In genomic region chr12:127284021-127284420, GRCh38 we compare ENCODE assay signal across 19 cellular contexts.
DNase-seq lines count a peak whose midpoint lies in the region; ATAC-seq and TF ChIP-seq lines count a peak whose summit lies in the region.
"Had no signal": no experiment of that assay in that cellular context is flagged by ENCODE, and none has a peak within 500 bp of the region (broad histone marks: within the 10 kb centered on the region; RNA-seq: fewer than 3 reads in every experiment).

No MANE protein-coding gene starts in this region.

- peaks cover 0 to 5% of the 10 kb centered on the region in 2 donors for H3K27me3 Mint-ChIP-seq in effector memory CD8-positive, alpha-beta T cell
- H3K27me3 Mint-ChIP-seq: activated CD4-positive, alpha-beta T cell treated with anti-CD3 and anti-CD28 coated beads, Interleukin-2, amount 10 ng/mL, durations not matched to agents 24 days and 14 days had no signal

- H3K36me3 ChIP-seq in ACC112 (ENCODE audit: insufficient read depth, low read length) (no peaks in the 10 kb centered on the region), gastroesophageal sphincter (no peaks in the 10 kb centered on the region)
- H3K36me3 ChIP-seq: left lung, ovary, vagina had no signal

- H3K36me3 Mint-ChIP-seq in effector memory CD8-positive, alpha-beta T cell (ENCODE audit: insufficient read depth), result peaks cover 3% of the 10 kb centered on the region

- no peak for TF ChIP-seq EP300 in gastroesophageal sphincter (IDR thresholded peaks at IDR 0.05)

- H3K4me1 Mint-ChIP-seq in effector memory CD8-positive, alpha-beta T cell (ENCODE audit: low read depth in 2 of 2), result peaks cover 10 to 11% of the 10 kb centered on the region in 2 donors

- 61 to 62% methylated on average over 5 of the region's 6 CpGs for WGBS in gastroesophageal sphincter (ENCODE audit: low coverage in 1 of 2), 2 donors

- peak; percentile 80 for DNase-seq in HT1080 (ENCODE audit: low read depth)
- peak; percentile 78 for DNase-seq in astrocyte of the spinal cord (ENCODE audit: low read depth, low spot score)
- no peak for DNase-seq in effector memory CD8-positive, alpha-beta T cell
- no peak for DNase-seq in KG1 (lab: John Stamatoyannopoulos, UW)
- DNase-seq in occipital lobe (lab: John Stamatoyannopoulos, UW), result no peak
- DNase-seq in DMS53 (lab: John Stamatoyannopoulos, UW), result no peak
- DNase-seq: activated CD4-positive, alpha-beta T cell treated with anti-CD3 and anti-CD28 coated beads, Interleukin-2, amount 10 ng/mL, durations not matched to agents 24 days and 14 days; activated naive CD4-positive, alpha-beta T cell; foreskin melanocyte; left lung; NCI-H2029; ovary; stimulated activated CD4-positive, alpha-beta T cell treated with anti-CD3 and anti-CD28 coated beads, Interleukin-4, amount 100 ng/mL, for 1 hour; substantia nigra had no signal

- TF ChIP-seq CTCF in astrocyte of the spinal cord (IDR thresholded peaks at IDR 0.05; ENCODE audit: low read depth, low read length), result no peak
- no peak for TF ChIP-seq CTCF in gastroesophageal sphincter (IDR thresholded peaks at IDR 0.05)

- H3K4me3 Mint-ChIP-seq in effector memory CD8-positive, alpha-beta T cell, result no peak overlapping the region
- H3K4me3 Mint-ChIP-seq: activated CD4-positive, alpha-beta T cell treated with anti-CD3 and anti-CD28 coated beads, Interleukin-2, amount 10 ng/mL, durations not matched to agents 24 days and 14 days had no signal

- in situ Hi-C loops in astrocyte of the spinal cord (cut with HindIII; ENCODE audit: low sequenced_read_pairs), result no loop called here

- no peak overlapping the region for H3K27ac Mint-ChIP-seq in effector memory CD8-positive, alpha-beta T cell
- H3K27ac Mint-ChIP-seq: activated CD4-positive, alpha-beta T cell treated with anti-CD3 and anti-CD28 coated beads, Interleukin-2, amount 10 ng/mL, durations not matched to agents 24 days and 14 days had no signal

- ATAC-seq in gastroesophageal sphincter, result no peak
- ATAC-seq in effector memory CD8-positive, alpha-beta T cell (replicated peaks), result no peak
- ATAC-seq: body of pancreas, left lung, SK-N-SH treated with all-trans-retinoic acid at 6 μM for 48 hours had no signal

- H2AFZ ChIP-seq in ACC112 (ENCODE audit: low read length, unreplicated experiment), result no peak overlapping the region

- no peaks in the 10 kb centered on the region for H3K79me2 ChIP-seq in ACC112 (ENCODE audit: control insufficient read depth, insufficient read depth, low read length, unreplicated experiment)

- H3K27ac ChIP-seq in ACC112 (ENCODE audit: low read depth, low read length), result peak overlapping the region; percentile 98
- H3K27ac ChIP-seq in gastroesophageal sphincter, result peak overlapping the region in 3 of 4 donors; percentile 8 to 32 (median 31)
- H3K27ac ChIP-seq: body of pancreas, left lung, ovary, vagina had no signal

- H3K4me3 ChIP-seq in ACC112 (ENCODE audit: low read depth, low read length), result no peak overlapping the region
- H3K4me3 ChIP-seq in astrocyte of the spinal cord (ENCODE audit: low read depth, low read length), result no peak overlapping the region
- H3K4me3 ChIP-seq in gastroesophageal sphincter, result no peak overlapping the region
- H3K4me3 ChIP-seq: body of pancreas, left lung, ovary, vagina had no signal

- no peaks in the 10 kb centered on the region for H3K9me3 ChIP-seq in gastroesophageal sphincter
- H3K9me3 ChIP-seq: body of pancreas, left lung, ovary, vagina had no signal

- H3K27me3 ChIP-seq in ACC112 (ENCODE audit: insufficient read depth, low read length), result no peaks in the 10 kb centered on the region
- peaks cover 21% of the 10 kb centered on the region for H3K27me3 ChIP-seq in gastroesophageal sphincter
- H3K27me3 ChIP-seq: body of pancreas, ovary, vagina had no signal

- H3K4me1 ChIP-seq in ACC112 (ENCODE audit: control insufficient read depth, insufficient read depth, low read length, unreplicated experiment), result peaks cover 37% of the 10 kb centered on the region
- peaks cover 0 to 6% (median 0%) of the 10 kb centered on the region in 3 donors for H3K4me1 ChIP-seq in gastroesophageal sphincter
- H3K4me1 ChIP-seq: body of pancreas, left lung, vagina had no signal

- no peak for TF ChIP-seq POLR2A in gastroesophageal sphincter (IDR thresholded peaks at IDR 0.05)

- no peaks in the 10 kb centered on the region for H3K9me3 Mint-ChIP-seq in effector memory CD8-positive, alpha-beta T cell
- H3K9me3 Mint-ChIP-seq: activated CD4-positive, alpha-beta T cell treated with anti-CD3 and anti-CD28 coated beads, Interleukin-2, amount 10 ng/mL, durations not matched to agents 24 days and 14 days had no signal

Comparison
In these comparisons a context has a peak if more than half of its experiments do, and no peak if none do; other contexts are left out.
1. DNase-seq: peak in HT1080 (single experiment) and astrocyte of the spinal cord (single experiment); none in effector memory CD8-positive, alpha-beta T cell (0 of 3), KG1 (single experiment), occipital lobe (single experiment) and DMS53 (single experiment).